Comparison of ENCODE assay signal across 8 cellular contexts in genomic region chr19:43700368-43701015, GRCh38. TPM values are rescaled to one million over a fixed set of nuclear protein-coding genes. Genes with fewer than 3 reads are reported as not detected.
A peak's percentile ranks its signal among the peaks of the same experiment; 100 is the strongest.
DNase-seq lines count a peak whose midpoint lies in the region; ATAC-seq and TF ChIP-seq lines count a peak whose summit lies in the region.

No MANE protein-coding gene starts in this region.

- peak overlapping the region; percentile 63 for H3K27ac ChIP-seq in effector memory CD4-positive, alpha-beta T cell (ENCODE audit: insufficient read depth, low read length, poor library complexity, severe bottlenecking)

- BruUV-seq in Caco-2 (replicated peaks; lab: Mats Ljungman, UMichigan), result no TSS peak

- H3K4me3 Mint-ChIP-seq in nephron progenitor cell (peak overlapping the region; percentile 30), Caco-2 (ENCODE audit: unreplicated experiment) (no peak overlapping the region), osteocyte (ENCODE audit: unreplicated experiment) (no peak overlapping the region)

- H3K27me3 Mint-ChIP-seq in nephron progenitor cell (ENCODE audit: low read depth, poor library complexity) (peaks cover 67% of the 10 kb centered on the region), Caco-2 (ENCODE audit: insufficient read depth, unreplicated experiment) (no peaks in the 10 kb centered on the region), osteocyte (ENCODE audit: unreplicated experiment) (peaks cover 13% of the 10 kb centered on the region)

- H3K36me3 ChIP-seq in effector memory CD4-positive, alpha-beta T cell (ENCODE audit: control insufficient read depth, insufficient read depth, low read length), result no peaks in the 10 kb centered on the region
- H3K36me3 ChIP-seq in Caco-2 (ENCODE audit: control insufficient read depth, insufficient read depth, low read length), result no peaks in the 10 kb centered on the region

- H3K9me3 Mint-ChIP-seq in nephron progenitor cell, result peaks cover 9% of the 10 kb centered on the region
- H3K9me3 Mint-ChIP-seq in Caco-2 (ENCODE audit: unreplicated experiment), result no peaks in the 10 kb centered on the region
- no peaks in the 10 kb centered on the region for H3K9me3 Mint-ChIP-seq in osteocyte (ENCODE audit: unreplicated experiment)

- TF ChIP-seq CTCF in nephron progenitor cell (IDR thresholded peaks at IDR 0.05), result no peak
- no peak for TF ChIP-seq CTCF in Caco-2 (IDR thresholded peaks at IDR 0.05; ENCODE audit: insufficient read depth in 1 of 2, low read depth in 1 of 2, low read length in 1 of 2, severe bottlenecking in 1 of 2, unreplicated experiment in 1 of 2)
- no peak for TF ChIP-seq CTCF in osteocyte (IDR thresholded peaks at IDR 0.05)

- H3K27ac Mint-ChIP-seq in nephron progenitor cell (no peak overlapping the region), Caco-2 (ENCODE audit: unreplicated experiment) (no peak overlapping the region), osteocyte (ENCODE audit: unreplicated experiment) (no peak overlapping the region)

- CTCF ChIA-PET in Caco-2 (lab: Charles Lee), result no interaction called here

- ATAC-seq in GM18498 (IDR thresholded peaks at IDR 0.05; ENCODE audit: unreplicated experiment) (peak; percentile 25), HG03108 (IDR thresholded peaks at IDR 0.05; ENCODE audit: unreplicated experiment) (no peak)

- H3K27me3 ChIP-seq in effector memory CD4-positive, alpha-beta T cell (replicated peaks; ENCODE audit: control insufficient read depth, insufficient read depth, low read length, poor library complexity, severe bottlenecking), result no peaks in the 10 kb centered on the region
- H3K27me3 ChIP-seq in Caco-2 (replicated peaks; ENCODE audit: control insufficient read depth, insufficient read depth, low read length), result no peaks in the 10 kb centered on the region

- intact Hi-C loops in Caco-2 (cut with micrococcal nuclease; ENCODE audit: unreplicated experiment), result no loop called here

- peak overlapping the region; percentile 27 for H3K4me3 ChIP-seq in effector memory CD4-positive, alpha-beta T cell (ENCODE audit: insufficient read depth, low read depth, low read length, poor library complexity, severe bottlenecking)
- no peak overlapping the region for H3K4me3 ChIP-seq in Caco-2 (ENCODE audit: low read depth, low read length)

- peaks cover 41% of the 10 kb centered on the region for H3K4me1 Mint-ChIP-seq in nephron progenitor cell
- peaks cover 17% of the 10 kb centered on the region for H3K4me1 Mint-ChIP-seq in Caco-2 (ENCODE audit: low read depth, unreplicated experiment)
- H3K4me1 Mint-ChIP-seq in osteocyte (ENCODE audit: unreplicated experiment), result peaks cover 14% of the 10 kb centered on the region

- DNase-seq in SIG-M5 (lab: John Stamatoyannopoulos, UW), result peak; percentile 39
- DNase-seq in effector memory CD4-positive, alpha-beta T cell, result no peak
- no peak for DNase-seq in nephron progenitor cell
- no peak for DNase-seq in NCI-H187 (lab: John Stamatoyannopoulos, UW)
- DNase-seq in Caco-2, result no peak
- DNase-seq in osteocyte (ENCODE audit: extremely low spot score, unreplicated experiment), result no peak

- peaks cover 5% of the 10 kb centered on the region for H3K9me3 ChIP-seq in effector memory CD4-positive, alpha-beta T cell (ENCODE audit: control insufficient read depth, low read length)
- H3K9me3 ChIP-seq in Caco-2, result peaks cover 4% of the 10 kb centered on the region; the same call in 1 of the 2 replicates

- no peaks in the 10 kb centered on the region for H3K36me3 Mint-ChIP-seq in nephron progenitor cell (ENCODE audit: low read depth)
- no peaks in the 10 kb centered on the region for H3K36me3 Mint-ChIP-seq in Caco-2 (ENCODE audit: insufficient read depth, unreplicated experiment)
- no peaks in the 10 kb centered on the region for H3K36me3 Mint-ChIP-seq in osteocyte (ENCODE audit: unreplicated experiment)

- no peaks in the 10 kb centered on the region for H3K4me1 ChIP-seq in effector memory CD4-positive, alpha-beta T cell (ENCODE audit: control insufficient read depth, insufficient read depth, low read length, poor library complexity, severe bottlenecking)
- peaks cover 12% of the 10 kb centered on the region for H3K4me1 ChIP-seq in Caco-2

- POLR2A ChIA-PET in Caco-2 (lab: Charles Lee), result interaction anchor here (0.5 kb wide), 1 partner anchor 11 kb away, joined by 3 read pairs; no protein-coding TSS in a partner anchor

RNA-seq across cellular contexts. Expression of gene IRGC, which starts 15.4 kb away (rescaled TPM):
- not detected in 2 replicates for total RNA-seq in Caco-2 (2022)
- total RNA-seq in osteocyte, result not detected in 2 replicates

RNA-seq across cellular contexts. Expression of gene PLAUR, which starts 30.5 kb away (rescaled TPM):
- 2.2 and 3.1 TPM in 2 replicates for total RNA-seq in Caco-2 (2022)
- 21.0 and 23.3 TPM in 2 replicates for total RNA-seq in osteocyte

RNA-seq across cellular contexts. Expression of gene SMG9, which starts 54.3 kb away (rescaled TPM):
- total RNA-seq in Caco-2 (2022) (87.6 and 98.8 TPM in 2 replicates), osteocyte (64.9 and 71.0 TPM in 2 replicates)
